Comparison of ENCODE assay signal across 9 cellular contexts in genomic region chr20:38790210-38791053, GRCh38. TPM values are rescaled to one million over a fixed set of nuclear protein-coding genes. Genes with fewer than 3 reads are reported as not detected.
DNase-seq lines count a peak whose midpoint lies in the region; ATAC-seq and TF ChIP-seq lines count a peak whose summit lies in the region.
"Had no signal": no experiment of that assay in that cellular context is flagged by ENCODE, and none has a peak within 500 bp of the region (broad histone marks: within the 10 kb centered on the region; RNA-seq: fewer than 3 reads in every experiment).

No MANE protein-coding gene starts in this region.

- ATAC-seq in WTC11 = peak; percentile 92
- ATAC-seq in sciatic nerve = no peak
- no peak for ATAC-seq in GM18519 (IDR thresholded peaks at IDR 0.05; ENCODE audit: low FRiP score, unreplicated experiment)

- no peaks in the 10 kb centered on the region for H3K4me1 Mint-ChIP-seq in WTC11

- POLR2A ChIA-PET in WTC11 (lab: Charles Lee) = interaction anchor here (0.6 to 1.2 kb wide), 2 partner anchors 11 to 54 kb away, joined by 3 read pairs; no protein-coding TSS in a partner anchor

- H3K36me3 Mint-ChIP-seq in WTC11 = no peaks in the 10 kb centered on the region
- H3K36me3 Mint-ChIP-seq: activated naive CD4-positive, alpha-beta T cell treated with anti-CD3 and anti-CD28 coated beads, Interleukin-2, amount 50 U/mL, for 72 hours had no signal

- CTCF ChIA-PET in WTC11 (lab: Charles Lee) = interaction anchor here (0.5 to 3.5 kb wide), 40 partner anchors 9 to 1564 kb away, joined by 3 to 40 read pairs (median 4); partner anchors contain the start of genes ACTR5, FAM83D, PPP1R16B and SLC32A1

- intact Hi-C loops in sciatic nerve (cut with DNase I) = no loop called here

- TF ChIP-seq CTCF in WTC11 (IDR thresholded peaks at IDR 0.05) (peak; percentile 65), foreskin fibroblast (IDR thresholded peaks at IDR 0.05; ENCODE audit: low read depth, low read length) (peak; percentile 66)

- H3K4me3 Mint-ChIP-seq in WTC11 = no peak overlapping the region

- peak; percentile 64 for DNase-seq in activated CD4-positive, alpha-beta T cell treated with anti-CD3 and anti-CD28 coated beads for 48 hours
- no peak for DNase-seq in activated CD4-positive, alpha-beta T cell treated with anti-CD3 and anti-CD28 coated beads for 1 hour
- DNase-seq in NCI-H1694 treated with DMSO at 0.1 percent for 48 hours (lab: John Stamatoyannopoulos, UW) (peak; percentile 55), WTC11 (ENCODE audit: low spot score) (peak; percentile 67), foreskin fibroblast (peak in 1 of 2 donors; percentile 23), sciatic nerve (ENCODE audit: low spot score) (peak; percentile 10), hepatic stellate cell (ENCODE audit: low spot score) (no peak)

- no peak overlapping the region for H3K27ac Mint-ChIP-seq in WTC11
- H3K27ac Mint-ChIP-seq: activated naive CD4-positive, alpha-beta T cell treated with anti-CD3 and anti-CD28 coated beads, Interleukin-2, amount 50 U/mL, for 72 hours had no signal

- H3K9me3 Mint-ChIP-seq in WTC11 = no peaks in the 10 kb centered on the region

- H3K4me3 ChIP-seq in foreskin fibroblast (ENCODE audit: low read depth in 1 of 2, low read length in 2 of 2) = no peak overlapping the region

- peaks cover 5% of the 10 kb centered on the region; the same call in 1 of the 2 replicates for H3K27me3 Mint-ChIP-seq in WTC11 (ENCODE audit: low read depth)

TF ChIP-seq in WTC11, 78 proteins besides CTCF, POLR2A, EP300 and RAD21:
- TF ChIP-seq TEAD1 (CRISPR knock-in tag; IDR thresholded peaks at IDR 0.05) (no peak), NFATC4 (CRISPR knock-in tag; IDR thresholded peaks at IDR 0.05) (no peak)

RNA-seq across cellular contexts. Expression of gene PPP1R16B, which starts 15.1 kb away (rescaled TPM):
- 8.1 to 12.0 TPM (median 8.2 TPM) in 3 replicates for total RNA-seq in WTC11 (2021)
- 7.5 TPM for total RNA-seq in sciatic nerve

RNA-seq across cellular contexts. Expression of gene ACTR5, which starts 42.2 kb away (rescaled TPM):
- 9.8 to 12.0 TPM (median 11.5 TPM) in 3 replicates for total RNA-seq in WTC11 (2021)
- total RNA-seq in sciatic nerve = 8.5 TPM

Comparison
In these comparisons a context has a peak if more than half of its experiments do, and no peak if none do; other contexts are left out.
1. DNase-seq: peak in activated CD4-positive, alpha-beta T cell treated with anti-CD3 and anti-CD28 coated beads for 48 hours (single experiment), NCI-H1694 treated with DMSO at 0.1 percent for 48 hours (single experiment), WTC11 (single experiment) and sciatic nerve (single experiment); none in activated CD4-positive, alpha-beta T cell treated with anti-CD3 and anti-CD28 coated beads for 1 hour (single experiment) and hepatic stellate cell (single experiment).